Comparison of ENCODE assay signal across 1 cellular context in the genomic region with DNA sequence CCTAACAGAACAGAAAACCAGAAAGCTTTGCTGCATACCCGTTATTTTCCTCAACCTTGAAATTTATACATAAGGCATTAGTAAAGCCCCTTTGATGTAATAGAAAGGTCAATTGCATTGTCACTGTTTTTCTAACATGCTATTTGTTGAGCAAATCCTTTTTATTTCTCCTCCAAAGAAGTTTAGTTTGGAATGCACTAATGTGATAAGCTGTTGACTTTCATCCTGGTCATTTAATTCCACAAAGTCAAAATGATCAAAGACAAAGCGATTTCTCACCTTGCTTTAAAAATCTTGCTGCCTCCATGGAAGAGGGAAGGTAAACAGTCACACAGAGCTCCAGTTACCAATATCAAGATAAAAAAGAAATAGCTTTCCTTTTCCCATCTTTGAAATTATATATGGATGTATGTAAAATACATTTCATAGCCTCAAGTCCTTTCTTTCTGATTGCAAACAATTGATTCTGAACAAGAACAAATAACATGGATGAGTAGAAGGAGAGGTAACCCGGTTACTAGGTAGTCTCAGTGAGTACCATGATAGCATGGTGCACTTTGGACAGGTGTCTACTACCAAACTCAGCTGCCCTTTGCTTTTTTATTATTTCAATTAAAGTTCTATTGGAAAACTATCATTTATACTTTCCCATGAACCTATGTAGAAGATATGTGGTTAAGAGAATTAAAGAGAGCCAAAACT.
TF ChIP-seq lines count a peak whose summit lies in the region.

No MANE protein-coding gene starts in this region.

TF ChIP-seq in HepG2, 621 proteins besides CTCF, POLR2A, EP300 and RAD21 (continued from another document and continues in another):
- TF ChIP-seq, protein P1, sequence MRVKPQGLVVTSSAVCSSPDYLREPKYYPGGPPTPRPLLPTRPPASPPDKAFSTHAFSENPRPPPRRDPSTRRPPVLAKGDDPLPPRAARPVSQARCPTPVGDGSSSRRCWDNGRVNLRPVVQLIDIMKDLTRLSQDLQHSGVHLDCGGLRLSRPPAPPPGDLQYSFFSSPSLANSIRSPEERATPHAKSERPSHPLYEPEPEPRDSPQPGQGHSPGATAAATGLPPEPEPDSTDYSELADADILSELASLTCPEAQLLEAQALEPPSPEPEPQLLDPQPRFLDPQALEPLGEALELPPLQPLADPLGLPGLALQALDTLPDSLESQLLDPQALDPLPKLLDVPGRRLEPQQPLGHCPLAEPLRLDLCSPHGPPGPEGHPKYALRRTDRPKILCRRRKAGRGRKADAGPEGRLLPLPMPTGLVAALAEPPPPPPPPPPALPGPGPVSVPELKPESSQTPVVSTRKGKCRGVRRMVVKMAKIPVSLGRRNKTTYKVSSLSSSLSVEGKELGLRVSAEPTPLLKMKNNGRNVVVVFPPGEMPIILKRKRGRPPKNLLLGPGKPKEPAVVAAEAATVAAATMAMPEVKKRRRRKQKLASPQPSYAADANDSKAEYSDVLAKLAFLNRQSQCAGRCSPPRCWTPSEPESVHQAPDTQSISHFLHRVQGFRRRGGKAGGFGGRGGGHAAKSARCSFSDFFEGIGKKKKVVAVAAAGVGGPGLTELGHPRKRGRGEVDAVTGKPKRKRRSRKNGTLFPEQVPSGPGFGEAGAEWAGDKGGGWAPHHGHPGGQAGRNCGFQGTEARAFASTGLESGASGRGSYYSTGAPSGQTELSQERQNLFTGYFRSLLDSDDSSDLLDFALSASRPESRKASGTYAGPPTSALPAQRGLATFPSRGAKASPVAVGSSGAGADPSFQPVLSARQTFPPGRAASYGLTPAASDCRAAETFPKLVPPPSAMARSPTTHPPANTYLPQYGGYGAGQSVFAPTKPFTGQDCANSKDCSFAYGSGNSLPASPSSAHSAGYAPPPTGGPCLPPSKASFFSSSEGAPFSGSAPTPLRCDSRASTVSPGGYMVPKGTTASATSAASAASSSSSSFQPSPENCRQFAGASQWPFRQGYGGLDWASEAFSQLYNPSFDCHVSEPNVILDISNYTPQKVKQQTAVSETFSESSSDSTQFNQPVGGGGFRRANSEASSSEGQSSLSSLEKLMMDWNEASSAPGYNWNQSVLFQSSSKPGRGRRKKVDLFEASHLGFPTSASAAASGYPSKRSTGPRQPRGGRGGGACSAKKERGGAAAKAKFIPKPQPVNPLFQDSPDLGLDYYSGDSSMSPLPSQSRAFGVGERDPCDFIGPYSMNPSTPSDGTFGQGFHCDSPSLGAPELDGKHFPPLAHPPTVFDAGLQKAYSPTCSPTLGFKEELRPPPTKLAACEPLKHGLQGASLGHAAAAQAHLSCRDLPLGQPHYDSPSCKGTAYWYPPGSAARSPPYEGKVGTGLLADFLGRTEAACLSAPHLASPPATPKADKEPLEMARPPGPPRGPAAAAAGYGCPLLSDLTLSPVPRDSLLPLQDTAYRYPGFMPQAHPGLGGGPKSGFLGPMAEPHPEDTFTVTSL (CRISPR knock-in tag; IDR thresholded peaks at IDR 0.05; ENCODE audit: borderline replicate concordance): no peak; the same call in 1 of the 2 replicates
- TF ChIP-seq ZNF468 (CRISPR knock-in tag; IDR thresholded peaks at IDR 0.05) (no peak), PPARG (CRISPR knock-in tag; conservative IDR thresholded peaks at IDR 0.05) (peak; percentile 69), RARA (CRISPR knock-in tag; IDR thresholded peaks at IDR 0.05) (peak; percentile 63), SRSF4 (IDR thresholded peaks at IDR 0.05; ENCODE audit: low read depth, low read length, poor library complexity, severe bottlenecking) (no peak), MTF2 (CRISPR knock-in tag; IDR thresholded peaks at IDR 0.05; ENCODE audit: borderline replicate concordance) (no peak), HES4 (CRISPR knock-in tag; IDR thresholded peaks at IDR 0.05; ENCODE audit: borderline replicate concordance) (no peak), ZNF354B (CRISPR knock-in tag; IDR thresholded peaks at IDR 0.05) (no peak; the same call in 1 of the 2 replicates), XRCC5 (optimal IDR thresholded peaks at IDR 0.05; ENCODE audit: low read length) (no peak), ELF1 (CRISPR knock-in tag; IDR thresholded peaks at IDR 0.05) (no peak), SRSF9 (IDR thresholded peaks at IDR 0.05; ENCODE audit: borderline replicate concordance, insufficient read depth, low read depth, low read length, poor library complexity, severe bottlenecking) (no peak), SMARCC2 (IDR thresholded peaks at IDR 0.05) (no peak), ZNF550 (CRISPR knock-in tag; IDR thresholded peaks at IDR 0.05; ENCODE audit: borderline replicate concordance) (no peak), SP4 (CRISPR knock-in tag; IDR thresholded peaks at IDR 0.05) (no peak), PHF5A (CRISPR knock-in tag; IDR thresholded peaks at IDR 0.05; ENCODE audit: low read depth, unreplicated experiment) (no peak), REXO4 (CRISPR knock-in tag; IDR thresholded peaks at IDR 0.05; ENCODE audit: borderline replicate concordance) (no peak), PITX1 (CRISPR knock-in tag; IDR thresholded peaks at IDR 0.05) (peak; percentile 91), ZNF660 (CRISPR knock-in tag; IDR thresholded peaks at IDR 0.05; ENCODE audit: borderline replicate concordance, low read depth) (no peak), IRX3 (CRISPR knock-in tag; IDR thresholded peaks at IDR 0.05; ENCODE audit: borderline replicate concordance, low read depth) (no peak), EED (CRISPR knock-in tag; IDR thresholded peaks at IDR 0.05) (no peak), SETDB1 (CRISPR knock-in tag; IDR thresholded peaks at IDR 0.05; ENCODE audit: borderline replicate concordance) (no peak), ATF1 (CRISPR knock-in tag; IDR thresholded peaks at IDR 0.05) (0 out of 2 replicates have a peak, but pooled peaks have one; percentile 9), ZMYM2 (CRISPR knock-in tag; IDR thresholded peaks at IDR 0.05) (no peak), NCOA5 (CRISPR knock-in tag; IDR thresholded peaks at IDR 0.05) (no peak), MED13 (CRISPR knock-in tag; IDR thresholded peaks at IDR 0.05) (peak; percentile 92), SALL1 (CRISPR knock-in tag; IDR thresholded peaks at IDR 0.05) (no peak), ZNF260 (CRISPR knock-in tag; IDR thresholded peaks at IDR 0.05; ENCODE audit: borderline replicate concordance, low read depth) (no peak), ZNF460 (CRISPR knock-in tag; IDR thresholded peaks at IDR 0.05; ENCODE audit: borderline replicate concordance) (no peak)
- TF ChIP-seq, protein P2, sequence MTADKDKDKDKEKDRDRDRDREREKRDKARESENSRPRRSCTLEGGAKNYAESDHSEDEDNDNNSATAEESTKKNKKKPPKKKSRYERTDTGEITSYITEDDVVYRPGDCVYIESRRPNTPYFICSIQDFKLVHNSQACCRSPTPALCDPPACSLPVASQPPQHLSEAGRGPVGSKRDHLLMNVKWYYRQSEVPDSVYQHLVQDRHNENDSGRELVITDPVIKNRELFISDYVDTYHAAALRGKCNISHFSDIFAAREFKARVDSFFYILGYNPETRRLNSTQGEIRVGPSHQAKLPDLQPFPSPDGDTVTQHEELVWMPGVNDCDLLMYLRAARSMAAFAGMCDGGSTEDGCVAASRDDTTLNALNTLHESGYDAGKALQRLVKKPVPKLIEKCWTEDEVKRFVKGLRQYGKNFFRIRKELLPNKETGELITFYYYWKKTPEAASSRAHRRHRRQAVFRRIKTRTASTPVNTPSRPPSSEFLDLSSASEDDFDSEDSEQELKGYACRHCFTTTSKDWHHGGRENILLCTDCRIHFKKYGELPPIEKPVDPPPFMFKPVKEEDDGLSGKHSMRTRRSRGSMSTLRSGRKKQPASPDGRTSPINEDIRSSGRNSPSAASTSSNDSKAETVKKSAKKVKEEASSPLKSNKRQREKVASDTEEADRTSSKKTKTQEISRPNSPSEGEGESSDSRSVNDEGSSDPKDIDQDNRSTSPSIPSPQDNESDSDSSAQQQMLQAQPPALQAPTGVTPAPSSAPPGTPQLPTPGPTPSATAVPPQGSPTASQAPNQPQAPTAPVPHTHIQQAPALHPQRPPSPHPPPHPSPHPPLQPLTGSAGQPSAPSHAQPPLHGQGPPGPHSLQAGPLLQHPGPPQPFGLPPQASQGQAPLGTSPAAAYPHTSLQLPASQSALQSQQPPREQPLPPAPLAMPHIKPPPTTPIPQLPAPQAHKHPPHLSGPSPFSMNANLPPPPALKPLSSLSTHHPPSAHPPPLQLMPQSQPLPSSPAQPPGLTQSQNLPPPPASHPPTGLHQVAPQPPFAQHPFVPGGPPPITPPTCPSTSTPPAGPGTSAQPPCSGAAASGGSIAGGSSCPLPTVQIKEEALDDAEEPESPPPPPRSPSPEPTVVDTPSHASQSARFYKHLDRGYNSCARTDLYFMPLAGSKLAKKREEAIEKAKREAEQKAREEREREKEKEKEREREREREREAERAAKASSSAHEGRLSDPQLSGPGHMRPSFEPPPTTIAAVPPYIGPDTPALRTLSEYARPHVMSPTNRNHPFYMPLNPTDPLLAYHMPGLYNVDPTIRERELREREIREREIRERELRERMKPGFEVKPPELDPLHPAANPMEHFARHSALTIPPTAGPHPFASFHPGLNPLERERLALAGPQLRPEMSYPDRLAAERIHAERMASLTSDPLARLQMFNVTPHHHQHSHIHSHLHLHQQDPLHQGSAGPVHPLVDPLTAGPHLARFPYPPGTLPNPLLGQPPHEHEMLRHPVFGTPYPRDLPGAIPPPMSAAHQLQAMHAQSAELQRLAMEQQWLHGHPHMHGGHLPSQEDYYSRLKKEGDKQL (CRISPR knock-in tag; IDR thresholded peaks at IDR 0.05; ENCODE audit: low read depth): peak; percentile 69; the same call in 1 of the 2 replicates
- TF ChIP-seq, protein P3, sequence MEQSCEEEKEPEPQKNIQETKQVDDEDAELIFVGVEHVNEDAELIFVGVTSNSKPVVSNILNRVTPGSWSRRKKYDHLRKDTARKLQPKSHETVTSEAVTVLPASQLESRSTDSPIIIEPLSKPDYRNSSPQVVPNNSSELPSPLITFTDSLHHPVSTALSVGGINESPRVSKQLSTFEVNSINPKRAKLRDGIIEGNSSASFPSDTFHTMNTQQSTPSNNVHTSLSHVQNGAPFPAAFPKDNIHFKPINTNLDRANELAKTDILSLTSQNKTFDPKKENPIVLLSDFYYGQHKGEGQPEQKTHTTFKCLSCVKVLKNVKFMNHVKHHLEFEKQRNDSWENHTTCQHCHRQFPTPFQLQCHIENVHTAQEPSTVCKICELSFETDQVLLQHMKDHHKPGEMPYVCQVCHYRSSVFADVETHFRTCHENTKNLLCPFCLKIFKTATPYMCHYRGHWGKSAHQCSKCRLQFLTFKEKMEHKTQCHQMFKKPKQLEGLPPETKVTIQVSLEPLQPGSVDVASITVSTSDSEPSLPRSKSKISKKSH (CRISPR knock-in tag; IDR thresholded peaks at IDR 0.05; ENCODE audit: borderline replicate concordance): no peak
- TF ChIP-seq, protein P4, sequence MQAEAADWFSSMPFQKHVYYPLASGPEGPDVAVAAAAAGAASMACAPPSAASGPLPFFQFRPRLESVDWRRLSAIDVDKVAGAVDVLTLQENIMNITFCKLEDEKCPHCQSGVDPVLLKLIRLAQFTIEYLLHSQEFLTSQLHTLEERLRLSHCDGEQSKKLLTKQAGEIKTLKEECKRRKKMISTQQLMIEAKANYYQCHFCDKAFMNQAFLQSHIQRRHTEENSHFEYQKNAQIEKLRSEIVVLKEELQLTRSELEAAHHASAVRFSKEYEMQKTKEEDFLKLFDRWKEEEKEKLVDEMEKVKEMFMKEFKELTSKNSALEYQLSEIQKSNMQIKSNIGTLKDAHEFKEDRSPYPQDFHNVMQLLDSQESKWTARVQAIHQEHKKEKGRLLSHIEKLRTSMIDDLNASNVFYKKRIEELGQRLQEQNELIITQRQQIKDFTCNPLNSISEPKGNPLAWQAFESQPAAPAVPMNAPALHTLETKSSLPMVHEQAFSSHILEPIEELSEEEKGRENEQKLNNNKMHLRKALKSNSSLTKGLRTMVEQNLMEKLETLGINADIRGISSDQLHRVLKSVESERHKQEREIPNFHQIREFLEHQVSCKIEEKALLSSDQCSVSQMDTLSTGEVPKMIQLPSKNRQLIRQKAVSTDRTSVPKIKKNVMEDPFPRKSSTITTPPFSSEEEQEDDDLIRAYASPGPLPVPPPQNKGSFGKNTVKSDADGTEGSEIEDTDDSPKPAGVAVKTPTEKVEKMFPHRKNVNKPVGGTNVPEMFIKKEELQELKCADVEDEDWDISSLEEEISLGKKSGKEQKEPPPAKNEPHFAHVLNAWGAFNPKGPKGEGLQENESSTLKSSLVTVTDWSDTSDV (CRISPR knock-in tag; IDR thresholded peaks at IDR 0.05): no peak
- TF ChIP-seq, protein P5, sequence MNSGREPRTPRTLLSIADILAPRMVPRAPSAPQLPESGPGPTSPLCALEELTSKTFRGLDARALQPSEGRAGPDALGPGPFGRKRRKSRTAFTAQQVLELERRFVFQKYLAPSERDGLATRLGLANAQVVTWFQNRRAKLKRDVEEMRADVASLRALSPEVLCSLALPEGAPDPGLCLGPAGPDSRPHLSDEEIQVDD (CRISPR knock-in tag; IDR thresholded peaks at IDR 0.05; ENCODE audit: borderline replicate concordance): no peak
- TF ChIP-seq, protein P6, sequence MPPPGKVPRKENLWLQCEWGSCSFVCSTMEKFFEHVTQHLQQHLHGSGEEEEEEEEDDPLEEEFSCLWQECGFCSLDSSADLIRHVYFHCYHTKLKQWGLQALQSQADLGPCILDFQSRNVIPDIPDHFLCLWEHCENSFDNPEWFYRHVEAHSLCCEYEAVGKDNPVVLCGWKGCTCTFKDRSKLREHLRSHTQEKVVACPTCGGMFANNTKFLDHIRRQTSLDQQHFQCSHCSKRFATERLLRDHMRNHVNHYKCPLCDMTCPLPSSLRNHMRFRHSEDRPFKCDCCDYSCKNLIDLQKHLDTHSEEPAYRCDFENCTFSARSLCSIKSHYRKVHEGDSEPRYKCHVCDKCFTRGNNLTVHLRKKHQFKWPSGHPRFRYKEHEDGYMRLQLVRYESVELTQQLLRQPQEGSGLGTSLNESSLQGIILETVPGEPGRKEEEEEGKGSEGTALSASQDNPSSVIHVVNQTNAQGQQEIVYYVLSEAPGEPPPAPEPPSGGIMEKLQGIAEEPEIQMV (CRISPR knock-in tag; IDR thresholded peaks at IDR 0.05; ENCODE audit: low read depth): no peak
- TF ChIP-seq, protein P7, sequence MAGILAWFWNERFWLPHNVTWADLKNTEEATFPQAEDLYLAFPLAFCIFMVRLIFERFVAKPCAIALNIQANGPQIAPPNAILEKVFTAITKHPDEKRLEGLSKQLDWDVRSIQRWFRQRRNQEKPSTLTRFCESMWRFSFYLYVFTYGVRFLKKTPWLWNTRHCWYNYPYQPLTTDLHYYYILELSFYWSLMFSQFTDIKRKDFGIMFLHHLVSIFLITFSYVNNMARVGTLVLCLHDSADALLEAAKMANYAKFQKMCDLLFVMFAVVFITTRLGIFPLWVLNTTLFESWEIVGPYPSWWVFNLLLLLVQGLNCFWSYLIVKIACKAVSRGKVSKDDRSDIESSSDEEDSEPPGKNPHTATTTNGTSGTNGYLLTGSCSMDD (CRISPR knock-in tag; IDR thresholded peaks at IDR 0.05): no peak
- TF ChIP-seq, protein P8, sequence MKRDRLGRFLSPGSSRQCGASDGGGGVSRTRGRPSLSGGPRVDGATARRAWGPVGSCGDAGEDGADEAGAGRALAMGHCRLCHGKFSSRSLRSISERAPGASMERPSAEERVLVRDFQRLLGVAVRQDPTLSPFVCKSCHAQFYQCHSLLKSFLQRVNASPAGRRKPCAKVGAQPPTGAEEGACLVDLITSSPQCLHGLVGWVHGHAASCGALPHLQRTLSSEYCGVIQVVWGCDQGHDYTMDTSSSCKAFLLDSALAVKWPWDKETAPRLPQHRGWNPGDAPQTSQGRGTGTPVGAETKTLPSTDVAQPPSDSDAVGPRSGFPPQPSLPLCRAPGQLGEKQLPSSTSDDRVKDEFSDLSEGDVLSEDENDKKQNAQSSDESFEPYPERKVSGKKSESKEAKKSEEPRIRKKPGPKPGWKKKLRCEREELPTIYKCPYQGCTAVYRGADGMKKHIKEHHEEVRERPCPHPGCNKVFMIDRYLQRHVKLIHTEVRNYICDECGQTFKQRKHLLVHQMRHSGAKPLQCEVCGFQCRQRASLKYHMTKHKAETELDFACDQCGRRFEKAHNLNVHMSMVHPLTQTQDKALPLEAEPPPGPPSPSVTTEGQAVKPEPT (CRISPR knock-in tag; IDR thresholded peaks at IDR 0.05; ENCODE audit: low read depth): no peak
